In genomic region chr22:42792453-42792908, GRCh38 we compare ENCODE assay signal across 1 cellular context.
TF ChIP-seq lines count a peak whose summit lies in the region.

No MANE protein-coding gene starts in this region.

TF ChIP-seq in IMR-90, 13 proteins besides CTCF, POLR2A, EP300 and RAD21 (continued from another document):
- TF ChIP-seq ELK1 (IDR thresholded peaks at IDR 0.05; ENCODE audit: borderline replicate concordance, low read depth, low read length), result no peak
- TF ChIP-seq RCOR1 (IDR thresholded peaks at IDR 0.05; ENCODE audit: insufficient replicate concordance, low read length), result no peak
- TF ChIP-seq CHD1 (IDR thresholded peaks at IDR 0.05; ENCODE audit: low read depth, low read length), result no peak
- TF ChIP-seq CEBPB (IDR thresholded peaks at IDR 0.05; ENCODE audit: low read depth, low read length), result no peak
- no peak for TF ChIP-seq MAFK (IDR thresholded peaks at IDR 0.05; ENCODE audit: low read depth, low read length)
